Comparison of ENCODE assay signal across 1 cellular context in genomic region chr1:51740652-51741051, GRCh38.
TF ChIP-seq lines count a peak whose summit lies in the region.

No MANE protein-coding gene starts in this region.

TF ChIP-seq in GM12878, 131 proteins besides CTCF, POLR2A, EP300 and RAD21 (continued from another document):
- no peak for TF ChIP-seq E2F8 (IDR thresholded peaks at IDR 0.05; ENCODE audit: low read depth, partially characterized antibody)
- peak; percentile 57; the same call in 1 of the 2 replicates for TF ChIP-seq ATF2 (IDR thresholded peaks at IDR 0.05; ENCODE audit: low read length)
- peak; percentile 70 for TF ChIP-seq RUNX3 (IDR thresholded peaks at IDR 0.05; ENCODE audit: low read length)
- no peak for TF ChIP-seq PBX3 (IDR thresholded peaks at IDR 0.05; ENCODE audit: insufficient replicate concordance, low read depth, low read length)
- peak; percentile 81; the same call in 1 of the 2 replicates for TF ChIP-seq MEF2A (IDR thresholded peaks at IDR 0.05; ENCODE audit: insufficient read depth, low read depth, low read length)
- peak in 1 of 2 experiments; percentile 23; a peak in 1 of 4 replicates for TF ChIP-seq SRF (IDR thresholded peaks at IDR 0.05; ENCODE audit: low read depth in 2 of 2, low read length in 2 of 2)
- TF ChIP-seq BHLHE40 (IDR thresholded peaks at IDR 0.05; ENCODE audit: borderline replicate concordance in 1 of 2, low read depth in 2 of 2, low read length in 1 of 2), result no peak
- TF ChIP-seq ATF7 (IDR thresholded peaks at IDR 0.05; ENCODE audit: low read depth), result 0 out of 2 replicates have a peak, but pooled peaks have one; percentile 32
- TF ChIP-seq ZSCAN29 (IDR thresholded peaks at IDR 0.05), result no peak
- TF ChIP-seq RELB (IDR thresholded peaks at IDR 0.05; ENCODE audit: low read depth), result no peak
- no peak for TF ChIP-seq NR2C2 (IDR thresholded peaks at IDR 0.05; ENCODE audit: borderline replicate concordance, control insufficient read depth, insufficient read length, low read depth)
- no peak for TF ChIP-seq POU2F2 (IDR thresholded peaks at IDR 0.05; ENCODE audit: borderline replicate concordance, low read depth, low read length)
- TF ChIP-seq POLR2AphosphoS5 (IDR thresholded peaks at IDR 0.05; ENCODE audit: low read length), result no peak
- no peak for TF ChIP-seq ATF3 (IDR thresholded peaks at IDR 0.05; ENCODE audit: borderline replicate concordance, extremely low read depth, low read depth, low read length)
- no peak for TF ChIP-seq CEBPZ (IDR thresholded peaks at IDR 0.05; ENCODE audit: low read depth, low read length)
- TF ChIP-seq FOXM1 (IDR thresholded peaks at IDR 0.05; ENCODE audit: low read depth, low read length), result peak; percentile 57; the same call in 1 of the 2 replicates
- TF ChIP-seq JUNB (IDR thresholded peaks at IDR 0.05), result peak; percentile 94
- no peak for TF ChIP-seq RB1 (IDR thresholded peaks at IDR 0.05; ENCODE audit: borderline replicate concordance)
- TF ChIP-seq SPI1 (IDR thresholded peaks at IDR 0.05; ENCODE audit: borderline replicate concordance, insufficient read depth, low read depth, low read length), result peak; percentile 68; the same call in 1 of the 2 replicates
- peak; percentile 49; the same call in 1 of the 2 replicates for TF ChIP-seq BCL11A (IDR thresholded peaks at IDR 0.05; ENCODE audit: low read depth, low read length)
- TF ChIP-seq IRF3 (IDR thresholded peaks at IDR 0.05), result no peak
- 0 out of 2 replicates have a peak, but pooled peaks have one; percentile 44 for TF ChIP-seq GABPA (IDR thresholded peaks at IDR 0.05; ENCODE audit: low read depth)
- peak in 1 of 2 experiments; percentile 98; a peak in 2 of 4 replicates for TF ChIP-seq ETV6 (conservative IDR thresholded peaks at IDR 0.05 in 1 of 2, IDR thresholded peaks at IDR 0.05 in 1 of 2; ENCODE audit: borderline replicate concordance in 1 of 2, low read depth in 1 of 2)
